ENCODE assay signal across 8 cellular contexts in the genomic region with DNA sequence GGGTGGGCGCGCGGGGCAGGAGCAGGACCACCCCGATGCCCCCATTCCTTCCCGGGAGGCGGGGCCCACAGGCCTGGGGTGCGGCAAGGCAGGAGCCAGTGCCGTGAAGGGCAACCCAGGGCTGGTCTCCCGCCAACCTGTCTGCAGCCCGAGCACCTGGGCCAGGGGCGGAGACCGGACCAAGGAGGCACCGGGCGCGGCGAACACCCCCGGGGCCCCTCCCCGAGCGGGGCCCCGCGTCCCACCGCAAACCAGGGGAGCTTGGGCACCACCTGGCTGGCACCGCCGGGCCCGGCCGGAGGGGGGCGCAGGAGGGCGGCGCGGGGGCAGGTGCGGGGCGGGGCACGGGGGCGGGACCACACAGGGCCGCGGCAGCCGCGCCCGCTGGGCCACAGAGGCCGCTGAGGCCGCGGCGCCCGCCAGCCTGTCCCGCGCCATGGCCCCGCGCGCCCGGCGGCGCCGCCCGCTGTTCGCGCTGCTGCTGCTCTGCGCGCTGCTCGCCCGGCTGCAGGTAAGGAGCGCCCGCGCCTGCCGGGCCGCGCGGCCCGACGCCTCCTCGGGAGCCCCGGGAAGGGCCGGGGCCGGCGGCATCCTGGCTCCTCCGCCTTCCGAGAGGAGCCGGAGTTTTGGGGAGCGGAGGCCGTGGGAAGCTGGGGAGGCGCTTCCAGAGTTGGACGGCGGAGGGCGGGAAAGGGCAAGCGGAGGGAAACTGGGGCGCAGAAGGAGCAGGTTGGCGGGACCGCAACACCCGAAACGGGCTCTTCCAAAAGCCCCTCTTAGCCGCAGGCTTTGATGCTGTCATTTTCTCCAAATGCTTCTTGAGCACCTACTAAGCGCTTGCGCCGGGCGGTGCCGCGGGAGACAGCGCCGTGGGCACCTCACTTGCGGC. TPM values are rescaled to one million over a fixed set of nuclear protein-coding genes. Genes with fewer than 3 reads are reported as not detected.
A peak's percentile ranks its signal among the peaks of the same experiment; 100 is the strongest.
DNase-seq lines count a peak whose midpoint lies in the region; ATAC-seq and TF ChIP-seq lines count a peak whose summit lies in the region.

Gene TNFRSF11A, plus strand, starts transcription at position 394 of the 889 bp plus-strand sequence. Its CDS starts 43 bp downstream, at position 437.

- TF ChIP-seq CTCF in cardiac fibroblast (IDR thresholded peaks at IDR 0.05; ENCODE audit: low read depth, low read length) (no peak), lower leg skin (IDR thresholded peaks at IDR 0.05) (no peak)

- peak; percentile 62 for ATAC-seq in GM21619 (IDR thresholded peaks at IDR 0.05; ENCODE audit: unreplicated experiment)

- intact Hi-C loops in lower leg skin (cut with DNase I; ENCODE audit: low total_unique reads), result no loop called here

- DNase-seq in Jurkat, Clone E6-1 (ENCODE audit: low read depth, low spot score), result no peak
- DNase-seq in UCSD-AML1 (lab: John Stamatoyannopoulos, UW; ENCODE audit: unreplicated experiment), result peak; percentile 61
- DNase-seq in cardiac fibroblast (ENCODE audit: low read depth in 2 of 2), result peak; percentile 5 to 12
- no peak for DNase-seq in lower leg skin (ENCODE audit: low spot score in 2 of 2)
- DNase-seq in stimulated activated CD8-positive, alpha-beta memory T cell treated with anti-CD3 and anti-CD28 coated beads, Interleukin-15, amount 100 ng/mL, for 1 hour (ENCODE audit: low read depth), result peak; percentile 34
- DNase-seq in Kasumi-1 (lab: John Stamatoyannopoulos, UW), result no peak

- 1 to 2% methylated on average over 22 to 34 of the region's 99 CpGs for WGBS in lower leg skin, 2 donors

- H3K4me3 ChIP-seq in GM08714 (ENCODE audit: low read length) (peak within 1 kb of the TSS; percentile 70), cardiac fibroblast (replicated peaks in 1 of 2; ENCODE audit: low read depth in 2 of 2, low read length in 2 of 2) (peak within 1 kb of the TSS; percentile 45 to 55), lower leg skin (ENCODE audit: low read depth, poor library complexity, severe bottlenecking) (peak within 1 kb of the TSS; percentile 45)
- H3K4me3 ChIP-seq in Jurkat, Clone E6-1 (ENCODE audit: low read length), result peak within 1 kb of the TSS; percentile 37

- no peak for TF ChIP-seq POLR2A in lower leg skin (IDR thresholded peaks at IDR 0.05)

RNA-seq across cellular contexts. Expression of gene TNFRSF11A, which starts in this region (rescaled TPM):
- polyA plus RNA-seq in Jurkat, Clone E6-1 (2012; ENCODE audit: insufficient read depth, insufficient read length), result 0.16 TPM
- 1 to 10 TPM; 1.5 to 7.6 (median 4.7) TPM for total RNA-seq in lower leg skin

Comparison
In these comparisons a context has a peak if more than half of its experiments do, and no peak if none do; other contexts are left out.
1. DNase-seq: peak in UCSD-AML1 (single experiment), cardiac fibroblast (2 of 2) and stimulated activated CD8-positive, alpha-beta memory T cell treated with anti-CD3 and anti-CD28 coated beads, Interleukin-15, amount 100 ng/mL, for 1 hour (single experiment); none in Jurkat, Clone E6-1 (single experiment), lower leg skin (0 of 2) and Kasumi-1 (0 of 2).
2. Peak in every context shown above with its lines, with median percentiles within 50 percentile points of each other: H3K4me3 ChIP-seq.